Comparison of ENCODE assay signal across 24 cellular contexts in genomic region chr12:89977356-89978185, GRCh38.
A peak's percentile ranks its signal among the peaks of the same experiment; 100 is the strongest.
DNase-seq lines count a peak whose midpoint lies in the region; ATAC-seq and TF ChIP-seq lines count a peak whose summit lies in the region.
"Had no signal": no experiment of that assay in that cellular context is flagged by ENCODE, and none has a peak within 500 bp of the region (broad histone marks: within the 10 kb centered on the region; RNA-seq: fewer than 3 reads in every experiment).

No MANE protein-coding gene starts in this region.

- no peak overlapping the region for H3K27ac Mint-ChIP-seq in GM23338
- H3K27ac Mint-ChIP-seq: activated B cell treated with CpG ODN at 0.5 μM for 24 hours; progenitor cell of endocrine pancreas; stimulated activated naive B cell treated with anti-CD40 and anti-IgM and Interleukin-4, amounts not matched to agents 10 μg/mL and 1 μg/mL and 100 μg/mL, for 72 hours had no signal

- H3K79me2 ChIP-seq in GM23338 (replicated peaks; ENCODE audit: insufficient read depth) (no peaks in the 10 kb centered on the region), PC-3 (ENCODE audit: low read length) (no peaks in the 10 kb centered on the region)

- H3K9me3 ChIP-seq in PC-3 (ENCODE audit: low read length) (no peaks in the 10 kb centered on the region), skeletal muscle satellite cell (replicated peaks; ENCODE audit: low read length) (no peaks in the 10 kb centered on the region)
- H3K9me3 ChIP-seq: heart right ventricle, left lung had no signal

- H4K20me1 ChIP-seq in GM23338 (replicated peaks; ENCODE audit: insufficient read depth), result no peaks in the 10 kb centered on the region
- H4K20me1 ChIP-seq in PC-3 (ENCODE audit: low read length), result no peaks in the 10 kb centered on the region

- CTCF ChIA-PET in PC-3 (lab: Charles Lee), result no interaction called here

- H3K27ac ChIP-seq in GM23338 (ENCODE audit: low read depth) (no peak overlapping the region), PC-3 (ENCODE audit: low read length) (no peak overlapping the region)
- H3K27ac ChIP-seq: heart right ventricle, left lung, skin epidermis had no signal

- no peaks in the 10 kb centered on the region for H3F3A ChIP-seq in GM23338 (replicated peaks; ENCODE audit: low read depth)
- H3F3A ChIP-seq in PC-3 (ENCODE audit: low read length, unreplicated experiment), result no peaks in the 10 kb centered on the region

- BruUV-seq in PC-3 (replicated peaks; lab: Mats Ljungman, UMichigan), result no TSS peak

- H3K4me1 Mint-ChIP-seq in GM23338, result peaks cover 8% of the 10 kb centered on the region

- H3K9me3 Mint-ChIP-seq in GM23338, result no peaks in the 10 kb centered on the region
- H3K9me3 Mint-ChIP-seq: mesothelial cell of epicardium, neural crest cell had no signal

- peak overlapping the region; percentile 60 for H2AFZ ChIP-seq in GM23338
- H2AFZ ChIP-seq in PC-3 (ENCODE audit: low read length), result no peak overlapping the region

- POLR2A ChIA-PET in PC-3 (lab: Charles Lee; ENCODE audit: unreplicated experiment), result interaction anchor here (0.6 kb wide), 1 partner anchor 123 kb away, joined by 4 read pairs; no protein-coding TSS in a partner anchor

- no peaks in the 10 kb centered on the region for H3K36me3 Mint-ChIP-seq in GM23338 (ENCODE audit: low read depth)
- H3K36me3 Mint-ChIP-seq: CD4-positive, alpha-beta memory T cell; mesothelial cell of epicardium had no signal

- H3K9me2 ChIP-seq in GM23338 (ENCODE audit: insufficient read depth), result 0 out of 2 replicates have a peak, but pooled peaks cover 4% of the 10 kb centered on the region
- H3K9me2 ChIP-seq in PC-3 (replicated peaks; ENCODE audit: low read length), result no peaks in the 10 kb centered on the region

- H3K36me3 ChIP-seq in GM23338 (ENCODE audit: insufficient read depth) (no peaks in the 10 kb centered on the region), PC-3 (ENCODE audit: low read depth, low read length) (no peaks in the 10 kb centered on the region), skeletal muscle satellite cell (ENCODE audit: insufficient read depth, low read length) (no peaks in the 10 kb centered on the region)
- H3K36me3 ChIP-seq: heart right ventricle, left lung had no signal

- DNase-seq in GM23338 (ENCODE audit: low spot score) (no peak), PC-3 (peak; percentile 48), fibroblast of villous mesenchyme (ENCODE audit: low read depth) (peak; percentile 80), NCI-H2081 treated with DMSO at 0.1 percent for 48 hours (lab: John Stamatoyannopoulos, UW) (no peak), DMS 273 (lab: John Stamatoyannopoulos, UW; ENCODE audit: unreplicated experiment) (no peak)
- DNase-seq: activated B cell treated with CpG ODN at 0.5 μM for 24 hours; activated CD4-positive, alpha-beta T cell treated with anti-CD3 and anti-CD28 coated beads, Interleukin-2, amount 50 U/mL, for 48 hours; activated effector memory CD4-positive, alpha-beta T cell treated with Interleukin-2 at 50 U/mL for 16 hours; CD4-positive, alpha-beta memory T cell; DMS153; GOT3; heart right ventricle; left lung; NCI-H1092 treated with DMSO at 0.1 percent for 48 hours; NCI-H2029 treated with DMSO at 0.1 percent for 48 hours; stimulated activated CD4-positive, alpha-beta T cell treated with anti-CD3 and anti-CD28 coated beads, Interleukin-2, amount 100 ng/mL, for 24 hours; stimulated activated naive B cell treated with anti-CD40 and anti-IgM and Interleukin-4, amounts not matched to agents 10 μg/mL and 1 μg/mL and 100 μg/mL, for 72 hours; T1000 had no signal

- H3K4me3 ChIP-seq in GM23338 (no peak overlapping the region), PC-3 (ENCODE audit: low read length) (no peak overlapping the region), fibroblast of villous mesenchyme (ENCODE audit: low read depth, low read length) (peak overlapping the region; percentile 3), skeletal muscle satellite cell (ENCODE audit: low read length) (peak overlapping the region; percentile 32)
- H3K4me3 ChIP-seq: heart right ventricle, left lung, skin epidermis had no signal

- H3K9ac ChIP-seq in PC-3 (ENCODE audit: low read length) (no peak overlapping the region), skeletal muscle satellite cell (ENCODE audit: low read depth, low read length) (peak overlapping the region; percentile 50)

- TF ChIP-seq CTCF in GM23338 (conservative IDR thresholded peaks at IDR 0.05; ENCODE audit: low read depth in 2 of 2) (no peak), PC-3 (conservative IDR thresholded peaks at IDR 0.05; ENCODE audit: low read depth, low read length) (no peak), fibroblast of villous mesenchyme (IDR thresholded peaks at IDR 0.05; ENCODE audit: insufficient read depth, low read depth, low read length) (no peak)

- no peaks in the 10 kb centered on the region for H3K27me3 ChIP-seq in GM23338 (ENCODE audit: insufficient read depth)
- H3K27me3 ChIP-seq in PC-3 (ENCODE audit: low read length), result no peaks in the 10 kb centered on the region
- no peaks in the 10 kb centered on the region for H3K27me3 ChIP-seq in skeletal muscle satellite cell (ENCODE audit: control insufficient read depth, insufficient read depth, low read length)
- H3K27me3 ChIP-seq: left lung had no signal

- intact Hi-C loops in PC-3 (cut with micrococcal nuclease), result no loop called here

- H3K4me2 ChIP-seq in GM23338 (no peak overlapping the region), PC-3 (ENCODE audit: low read length) (no peak overlapping the region), skeletal muscle satellite cell (ENCODE audit: low read length) (peak overlapping the region; percentile 52)

- ATAC-seq in GM23338, result no peak; the same call in 2 of the 3 replicates
- ATAC-seq in PC-3, result peak; percentile 20; the same call in 1 of the 2 replicates
- ATAC-seq in GM21515 (IDR thresholded peaks at IDR 0.05; ENCODE audit: unreplicated experiment), result no peak
- ATAC-seq: heart right ventricle; left lung; stimulated activated naive B cell treated with anti-CD40 and anti-IgM and Interleukin-4, amounts not matched to agents 10 μg/mL and 1 μg/mL and 100 μg/mL, for 72 hours had no signal

- no peak overlapping the region for H3K4me3 Mint-ChIP-seq in GM23338
- H3K4me3 Mint-ChIP-seq: activated B cell treated with CpG ODN at 0.5 μM for 24 hours; CD4-positive, alpha-beta memory T cell; mesothelial cell of epicardium; neural crest cell; stimulated activated naive B cell treated with anti-CD40 and anti-IgM and Interleukin-4, amounts not matched to agents 10 μg/mL and 1 μg/mL and 100 μg/mL, for 72 hours had no signal

- H3K4me1 ChIP-seq in GM23338 (ENCODE audit: insufficient read depth) (no peaks in the 10 kb centered on the region), PC-3 (ENCODE audit: insufficient read depth, low read length) (peaks cover 16% of the 10 kb centered on the region), skeletal muscle satellite cell (ENCODE audit: control insufficient read depth, insufficient read depth, low read length) (peaks cover 36% of the 10 kb centered on the region)
- H3K4me1 ChIP-seq: left lung had no signal

- H3K27me3 Mint-ChIP-seq in GM23338 (ENCODE audit: insufficient read depth, low read depth, poor library complexity), result peaks cover 2% of the 10 kb centered on the region
- H3K27me3 Mint-ChIP-seq: activated B cell treated with CpG ODN at 0.5 μM for 24 hours; progenitor cell of endocrine pancreas; stimulated activated naive B cell treated with anti-CD40 and anti-IgM and Interleukin-4, amounts not matched to agents 10 μg/mL and 1 μg/mL and 100 μg/mL, for 72 hours had no signal

TF ChIP-seq in GM23338, 12 proteins besides CTCF, POLR2A, EP300 and RAD21 (continues in another document):
- TF ChIP-seq REST (IDR thresholded peaks at IDR 0.05; ENCODE audit: unreplicated experiment) (no peak), ZNF114 (CRISPR knock-in tag; IDR thresholded peaks at IDR 0.05) (no peak), EZH2 (IDR thresholded peaks at IDR 0.05; ENCODE audit: low read depth, unreplicated experiment) (no peak), JUNB (IDR thresholded peaks at IDR 0.05; ENCODE audit: unreplicated experiment) (no peak), CREB1 (CRISPR knock-in tag; IDR thresholded peaks at IDR 0.05; ENCODE audit: low read depth) (no peak), ZNF331 (CRISPR knock-in tag; IDR thresholded peaks at IDR 0.05; ENCODE audit: low read depth) (no peak), NANOG (IDR thresholded peaks at IDR 0.05; ENCODE audit: borderline replicate concordance) (no peak), POLR2AphosphoS5 (IDR thresholded peaks at IDR 0.05; ENCODE audit: low read depth) (no peak), STAT1 (IDR thresholded peaks at IDR 0.05; ENCODE audit: unreplicated experiment) (no peak)
- TF ChIP-seq, protein P1, sequence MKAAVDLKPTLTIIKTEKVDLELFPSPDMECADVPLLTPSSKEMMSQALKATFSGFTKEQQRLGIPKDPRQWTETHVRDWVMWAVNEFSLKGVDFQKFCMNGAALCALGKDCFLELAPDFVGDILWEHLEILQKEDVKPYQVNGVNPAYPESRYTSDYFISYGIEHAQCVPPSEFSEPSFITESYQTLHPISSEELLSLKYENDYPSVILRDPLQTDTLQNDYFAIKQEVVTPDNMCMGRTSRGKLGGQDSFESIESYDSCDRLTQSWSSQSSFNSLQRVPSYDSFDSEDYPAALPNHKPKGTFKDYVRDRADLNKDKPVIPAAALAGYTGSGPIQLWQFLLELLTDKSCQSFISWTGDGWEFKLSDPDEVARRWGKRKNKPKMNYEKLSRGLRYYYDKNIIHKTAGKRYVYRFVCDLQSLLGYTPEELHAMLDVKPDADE (IDR thresholded peaks at IDR 0.05), result no peak

Comparison
In these comparisons a context has a peak if more than half of its experiments do, and no peak if none do; other contexts are left out.
1. DNase-seq: peak in PC-3 (single experiment) and fibroblast of villous mesenchyme (single experiment); none in GM23338 (single experiment), NCI-H2081 treated with DMSO at 0.1 percent for 48 hours (single experiment) and DMS 273 (single experiment).
2. H3K4me3 ChIP-seq: peak in fibroblast of villous mesenchyme (single experiment) and skeletal muscle satellite cell (single experiment); none in GM23338 (single experiment) and PC-3 (single experiment).